Comparison of ENCODE assay signal across 8 cellular contexts in genomic region chr12:6550294-6551062, GRCh38. TPM values are rescaled to one million over a fixed set of nuclear protein-coding genes. Genes with fewer than 3 reads are reported as not detected.
A peak's percentile ranks its signal among the peaks of the same experiment; 100 is the strongest.
DNase-seq lines count a peak whose midpoint lies in the region; ATAC-seq and TF ChIP-seq lines count a peak whose summit lies in the region.
"Had no signal": no experiment of that assay in that cellular context is flagged by ENCODE, and none has a peak within 500 bp of the region (broad histone marks: within the 10 kb centered on the region; RNA-seq: fewer than 3 reads in every experiment).

No MANE protein-coding gene starts in this region.

- no peak for TF ChIP-seq CTCF in ascending aorta (IDR thresholded peaks at IDR 0.05)

- H3K36me3 ChIP-seq in ascending aorta (peaks cover 36 to 40% of the 10 kb centered on the region in 2 donors), muscle layer of duodenum (ENCODE audit: control insufficient read depth in 1 of 2, insufficient read depth in 2 of 2, low read length in 2 of 2) (peaks cover 25 to 32% of the 10 kb centered on the region in 2 donors), MG63 (peaks cover 64% of the 10 kb centered on the region)

- H3K27me3 ChIP-seq in ascending aorta, result no peaks in the 10 kb centered on the region
- no peaks in the 10 kb centered on the region for H3K27me3 ChIP-seq in muscle layer of duodenum (ENCODE audit: low read depth, low read length)
- H3K27me3 ChIP-seq in MG63, result no peaks in the 10 kb centered on the region

- H3K27ac ChIP-seq in ascending aorta (peak overlapping the region; percentile 98 to 99), muscle layer of duodenum (ENCODE audit: low read length) (peak overlapping the region; percentile 96)
- H3K27ac ChIP-seq: KMS-11 had no signal

- no peak for ATAC-seq in GM19351 (IDR thresholded peaks at IDR 0.05; ENCODE audit: unreplicated experiment)

- DNase-seq in Ammon's horn (ENCODE audit: low spot score) (peak; percentile 65), ascending aorta (ENCODE audit: low spot score in 2 of 2) (peak in 1 of 2 donors; percentile 73), foreskin melanocyte (no peak), MG63 (no peak)
- DNase-seq: activated CD4-positive, alpha-beta T cell treated with anti-CD3 and anti-CD28 coated beads, Interleukin-2, amount 10 ng/mL, durations not matched to agents 24 days and 14 days had no signal

- intact Hi-C loops in ascending aorta (cut with DNase I), result loop anchor here (1.0 to 5.0 kb wide), 5 partner anchors 10 to 333 kb away; partner anchors contain the start of genes ING4 and PTMS

- H3K9me3 ChIP-seq in ascending aorta, result no peaks in the 10 kb centered on the region
- no peaks in the 10 kb centered on the region for H3K9me3 ChIP-seq in muscle layer of duodenum (ENCODE audit: control insufficient read depth in 1 of 2, low read length in 2 of 2)
- H3K9me3 ChIP-seq in MG63, result no peaks in the 10 kb centered on the region

- peak overlapping the region; percentile 70 to 82 for H3K4me3 ChIP-seq in ascending aorta
- peak overlapping the region; percentile 16 to 50 for H3K4me3 ChIP-seq in muscle layer of duodenum (ENCODE audit: low read depth in 1 of 2, low read length in 2 of 2)
- no peak overlapping the region for H3K4me3 ChIP-seq in MG63

- H3K4me1 ChIP-seq in ascending aorta, result peaks cover 20 to 55% of the 10 kb centered on the region in 2 donors
- peaks cover 18 to 63% of the 10 kb centered on the region in 2 donors for H3K4me1 ChIP-seq in muscle layer of duodenum (ENCODE audit: control insufficient read depth in 1 of 2, insufficient read depth in 2 of 2, low read length in 2 of 2)

RNA-seq across cellular contexts. Expression of gene IFFO1, which starts 5.4 kb away (rescaled TPM):
- total RNA-seq in ascending aorta, result 35.0 TPM
- 6.1 and 13.2 TPM in 2 replicates for total RNA-seq in MG63 (2014; rRNA removed; shearing (Covaris generic); ENCODE audit: low replicate concordance)

RNA-seq across cellular contexts. Expression of gene GAPDH, which starts 16.2 kb away (rescaled TPM):
- 3,445 TPM for total RNA-seq in ascending aorta
- total RNA-seq in MG63 (2014; rRNA removed; shearing (Covaris generic); ENCODE audit: low replicate concordance), result 4,502 and 8,561 TPM in 2 replicates

RNA-seq across cellular contexts. Expression of gene NOP2, which starts 17.6 kb away (rescaled TPM):
- 77.4 TPM for total RNA-seq in ascending aorta
- total RNA-seq in MG63 (2014; rRNA removed; shearing (Covaris generic); ENCODE audit: low replicate concordance), result 64.5 and 90.4 TPM in 2 replicates

RNA-seq across cellular contexts. Expression of gene NCAPD2, which starts 56.6 kb away (rescaled TPM):
- 11.7 TPM for total RNA-seq in ascending aorta
- 60.2 and 95.9 TPM in 2 replicates for total RNA-seq in MG63 (2014; rRNA removed; shearing (Covaris generic); ENCODE audit: low replicate concordance)

RNA-seq across cellular contexts. Expression of gene CHD4, which starts 56.7 kb away (rescaled TPM):
- total RNA-seq in ascending aorta, result 185 TPM
- total RNA-seq in MG63 (2014; rRNA removed; shearing (Covaris generic); ENCODE audit: low replicate concordance), result 155 and 166 TPM in 2 replicates
